ENCODE assay signal across 9 cellular contexts in the genomic region with DNA sequence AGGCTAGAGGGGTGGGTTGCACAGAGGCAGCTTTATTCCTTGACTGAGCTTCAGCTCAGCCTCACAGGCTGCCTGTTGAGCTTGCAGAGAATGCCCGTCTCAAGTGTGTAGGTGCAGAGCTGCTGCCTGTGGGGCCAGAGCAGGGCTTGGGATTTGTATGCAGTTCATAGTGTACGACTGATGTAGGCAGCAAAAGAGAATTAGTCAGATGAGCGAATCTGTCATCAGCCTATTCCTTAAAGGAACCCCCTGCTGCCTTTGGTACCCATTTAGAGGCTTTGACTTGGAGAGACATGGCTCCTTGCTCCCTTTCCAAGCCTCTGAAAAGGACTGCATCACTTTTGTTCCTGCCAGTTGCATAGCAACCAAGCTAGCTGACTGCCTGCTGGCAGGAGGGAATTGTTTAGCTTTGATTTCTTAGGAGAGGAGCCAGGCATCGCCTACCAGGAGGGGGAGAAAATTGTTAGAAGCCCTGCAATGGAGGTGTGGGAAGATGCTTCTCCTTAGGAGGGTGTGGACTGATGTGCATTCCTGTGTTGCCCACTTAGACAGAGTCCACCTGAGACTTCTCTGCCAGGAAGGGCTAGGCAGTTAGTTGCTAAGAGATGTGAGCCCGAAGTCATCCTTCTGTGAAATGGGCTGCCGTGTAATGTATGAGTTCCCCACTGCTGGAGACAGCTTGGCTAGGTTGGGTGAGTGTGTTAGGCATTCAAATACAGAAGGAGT. TPM values are rescaled to one million over a fixed set of nuclear protein-coding genes. Genes with fewer than 3 reads are reported as not detected.
DNase-seq lines count a peak whose midpoint lies in the region; ATAC-seq and TF ChIP-seq lines count a peak whose summit lies in the region.
"Had no signal": no experiment of that assay in that cellular context is flagged by ENCODE, and none has a peak within 500 bp of the region (broad histone marks: within the 10 kb centered on the region; RNA-seq: fewer than 3 reads in every experiment).

No MANE protein-coding gene starts in this region.

- H3K27me3 ChIP-seq in cardiac muscle cell (no peaks in the 10 kb centered on the region), muscle layer of duodenum (ENCODE audit: low read depth, low read length) (no peaks in the 10 kb centered on the region), aorta (ENCODE audit: control insufficient read depth in 1 of 2, insufficient read depth in 2 of 2, low read length in 1 of 2) (no peaks in the 10 kb centered on the region)
- H3K27me3 ChIP-seq: SJSA1 had no signal

- peak; percentile 65 for ATAC-seq in aorta (ENCODE audit: low FRiP score)

- CTCF ChIA-PET in HEK293T (lab: Yijun Ruan, JAX): no interaction called here

- H3K27ac ChIP-seq in cardiac muscle cell (peak overlapping the region; percentile 0), muscle layer of duodenum (ENCODE audit: low read length) (peak overlapping the region; percentile 70), aorta (ENCODE audit: low read depth in 1 of 2, low read length in 2 of 2) (peak overlapping the region in 1 of 2 donors; percentile 93)
- H3K27ac ChIP-seq: SJSA1 had no signal

- DNase-seq in cardiac muscle cell (ENCODE audit: low read depth in 1 of 2, low spot score in 1 of 2): peak in 1 of 2 donors; percentile 38
- DNase-seq in cardiac septum (ENCODE audit: low spot score): no peak
- peak; percentile 57 for DNase-seq in ecto neural progenitor cell (ENCODE audit: low spot score)
- DNase-seq in aorta: peak; percentile 61 to 68
- DNase-seq in SIG-M5 treated with dmso at 0.1 percent for 504 hours (lab: John Stamatoyannopoulos, UW; ENCODE audit: unreplicated experiment): no peak
- no peak for DNase-seq in HEK293T (ENCODE audit: extremely low spot score)
- DNase-seq in NOMO-1 treated with dmso at 0.1 percent for 144 hours (lab: John Stamatoyannopoulos, UW; ENCODE audit: unreplicated experiment): no peak

- H3K9me3 ChIP-seq in cardiac muscle cell (ENCODE audit: low read depth): no peaks in the 10 kb centered on the region
- no peaks in the 10 kb centered on the region for H3K9me3 ChIP-seq in muscle layer of duodenum (ENCODE audit: control insufficient read depth in 1 of 2, low read length in 2 of 2)
- H3K9me3 ChIP-seq in aorta (ENCODE audit: control insufficient read depth, low read length): no peaks in the 10 kb centered on the region

- no peak for TF ChIP-seq CTCF in cardiac muscle cell (IDR thresholded peaks at IDR 0.05; ENCODE audit: low read depth, low read length)

- WGBS in aorta, 2 donors: 16 to 18% methylated on average over 6 of the region's 6 CpGs

- POLR2A ChIA-PET in HEK293T (lab: Yijun Ruan, JAX): interaction anchor here (1.6 to 5.6 kb wide), 2 partner anchors 11 to 67 kb away, joined by 5 to 26 read pairs; partner anchors contain the start of genes ACO2 and PHF5A

- H3K36me3 ChIP-seq in cardiac muscle cell: no peaks in the 10 kb centered on the region
- H3K36me3 ChIP-seq in muscle layer of duodenum (ENCODE audit: control insufficient read depth in 1 of 2, insufficient read depth in 2 of 2, low read length in 2 of 2): peaks cover 3 to 9% of the 10 kb centered on the region in 2 donors
- H3K36me3 ChIP-seq in aorta (ENCODE audit: control insufficient read depth in 1 of 2, insufficient read depth in 2 of 2, low read length in 1 of 2): no peaks in the 10 kb centered on the region

- H3K4me1 ChIP-seq in cardiac muscle cell (ENCODE audit: low read depth) (peaks cover 8% of the 10 kb centered on the region), muscle layer of duodenum (ENCODE audit: control insufficient read depth in 1 of 2, insufficient read depth in 2 of 2, low read length in 2 of 2) (peaks cover 21 to 47% of the 10 kb centered on the region in 2 donors), aorta (ENCODE audit: control insufficient read depth in 1 of 2, insufficient read depth in 2 of 2, low read length in 2 of 2) (peaks cover 3 to 4% of the 10 kb centered on the region in 2 donors)

- intact Hi-C loops in cardiac septum (cut with DNase I) (no loop called here), aorta (cut with DNase I) (loop anchor here (5.0 kb wide), 2 partner anchors 33 to 42 kb away; partner anchors contain the start of gene TOB2 (in 1 of the 2))

- H3K4me3 ChIP-seq in cardiac muscle cell: no peak overlapping the region
- H3K4me3 ChIP-seq in muscle layer of duodenum (ENCODE audit: low read depth in 1 of 2, low read length in 2 of 2): peak overlapping the region in 1 of 2 donors; percentile 1
- no peak overlapping the region for H3K4me3 ChIP-seq in aorta (ENCODE audit: low read length in 2 of 2)
- H3K4me3 ChIP-seq: SJSA1 had no signal

TF ChIP-seq in HEK293T, 16 proteins besides CTCF, POLR2A, EP300 and RAD21:
- no peak for TF ChIP-seq ELF4 (IDR thresholded peaks at IDR 0.05)
- TF ChIP-seq ZNF384 (IDR thresholded peaks at IDR 0.05): no peak
- no peak for TF ChIP-seq NFRKB (IDR thresholded peaks at IDR 0.05)
- TF ChIP-seq TARDBP (IDR thresholded peaks at IDR 0.05): no peak
- TF ChIP-seq BHLHE40 (IDR thresholded peaks at IDR 0.05; ENCODE audit: borderline replicate concordance): no peak
TF ChIP-seq in HEK293T: peak in this region for 0.

RNA-seq across cellular contexts. Expression of gene ACO2, which starts 10.9 kb away (rescaled TPM):
- total RNA-seq in cardiac muscle cell (183 and 223 TPM in 2 replicates), cardiac septum (662 TPM), aorta (10 to 100 TPM; 53.7 to 60.7 TPM)
- polyA plus RNA-seq in cardiac muscle cell (247 and 328 TPM in 2 replicates), aorta (10 to 100 TPM; 39.5 to 49.6 TPM)

RNA-seq across cellular contexts. Expression of gene PHF5A, which starts 11.3 kb away (rescaled TPM):
- total RNA-seq in cardiac muscle cell (32.2 and 42.2 TPM in 2 replicates), cardiac septum (22.0 TPM), aorta (10 to 100 TPM; 22.5 to 27.0 TPM)
- polyA plus RNA-seq in cardiac muscle cell (25.9 and 26.9 TPM in 2 replicates), aorta (10 to 100 TPM; 29.8 to 43.1 TPM)

RNA-seq across cellular contexts. Expression of gene TOB2, which starts 33.2 kb away (rescaled TPM):
- total RNA-seq in cardiac muscle cell (32.0 and 42.4 TPM in 2 replicates), cardiac septum (26.9 TPM), aorta (10 to 100 TPM; 47.7 to 55.9 TPM)
- polyA plus RNA-seq in cardiac muscle cell (35.5 and 52.9 TPM in 2 replicates), aorta (10 to 100 TPM; 12.9 to 15.5 TPM)

Comparison
In these comparisons a context has a peak if more than half of its experiments do, and no peak if none do; other contexts are left out.
1. DNase-seq: peak in ecto neural progenitor cell (single experiment) and aorta (2 of 2); none in cardiac septum (single experiment), SIG-M5 treated with dmso at 0.1 percent for 504 hours (single experiment), HEK293T (single experiment) and NOMO-1 treated with dmso at 0.1 percent for 144 hours (single experiment).